ENCODE assay signal across 8 cellular contexts in the genomic region with DNA sequence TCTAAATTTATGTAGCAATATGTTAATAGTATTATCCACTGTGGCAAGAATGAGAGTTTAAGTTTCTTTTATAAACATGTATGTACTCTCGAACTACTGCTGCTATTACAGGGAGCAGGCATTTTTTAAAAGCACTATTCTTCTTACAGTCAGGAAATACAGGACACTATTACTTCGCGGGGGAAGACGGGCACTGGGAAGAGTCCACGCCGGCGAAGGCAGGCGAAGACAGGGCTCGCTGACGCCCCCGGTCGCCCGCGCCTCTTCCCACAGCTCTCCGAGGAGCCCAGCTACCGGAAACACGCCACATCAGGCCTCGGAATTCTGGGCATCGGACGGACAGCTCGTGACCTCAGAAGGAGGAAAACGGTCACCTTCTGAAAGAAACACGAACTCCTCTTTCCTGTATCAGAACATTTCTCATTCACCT.
DNase-seq lines count a peak whose midpoint lies in the region; ATAC-seq lines count a peak whose summit lies in the region.

No MANE protein-coding gene starts in this region.

- DNase-seq in Jurkat, Clone E6-1 (ENCODE audit: low read depth, low spot score), result no peak
- DNase-seq in SJSA1 (ENCODE audit: low read depth in 1 of 2, low spot score in 2 of 2) (peak in 1 of 2 experiments; percentile 82), left colon (peak; percentile 81 to 86), KG1 (lab: John Stamatoyannopoulos, UW) (no peak)

- H3K9me3 ChIP-seq in ES-I3 (ENCODE audit: control insufficient read depth, insufficient read depth, low read length) (no peaks in the 10 kb centered on the region), SJSA1 (replicated peaks) (no peaks in the 10 kb centered on the region)

- no peaks in the 10 kb centered on the region for H3K27me3 ChIP-seq in SJSA1 (replicated peaks)

- H3K4me3 ChIP-seq in Jurkat, Clone E6-1 (ENCODE audit: low read length), result peak overlapping the region; percentile 90
- H3K4me3 ChIP-seq in SJSA1, result peak overlapping the region; percentile 49

- peak overlapping the region; percentile 70 for H3K9ac ChIP-seq in ES-I3 (ENCODE audit: low read depth, low read length)

- no peaks in the 10 kb centered on the region for H3K27me3 Mint-ChIP-seq in dendritic cell treated with granulocyte-macrophage colony-stimulating factor and Interleukin-4, amounts not matched to agents 40 ng/mL and 50 ng/mL, for 4 days
- H3K27me3 Mint-ChIP-seq in stimulated activated memory B cell treated with anti-CD40 and anti-IgM and Interleukin-4, amounts not matched to agents 10 μg/mL and 1 μg/mL and 100 μg/mL, for 72 hours, result no peaks in the 10 kb centered on the region

- H3K4me1 Mint-ChIP-seq in dendritic cell treated with granulocyte-macrophage colony-stimulating factor and Interleukin-4, amounts not matched to agents 40 ng/mL and 50 ng/mL, for 4 days (ENCODE audit: low read depth), result no peaks in the 10 kb centered on the region
- H3K4me1 Mint-ChIP-seq in stimulated activated memory B cell treated with anti-CD40 and anti-IgM and Interleukin-4, amounts not matched to agents 10 μg/mL and 1 μg/mL and 100 μg/mL, for 72 hours, result peaks cover 14% of the 10 kb centered on the region

- H3K4me1 ChIP-seq in ES-I3 (ENCODE audit: insufficient read depth, low read length) (peaks cover 4% of the 10 kb centered on the region; the same call in 1 of the 2 replicates), SJSA1 (replicated peaks) (peaks cover 14% of the 10 kb centered on the region; the same call in 1 of the 2 replicates)

- H3K36me3 ChIP-seq in ES-I3 (ENCODE audit: insufficient read depth, low read length) (no peaks in the 10 kb centered on the region), SJSA1 (no peaks in the 10 kb centered on the region)

- intact Hi-C loops in dendritic cell treated with granulocyte-macrophage colony-stimulating factor and Interleukin-4, amounts not matched to agents 40 ng/mL and 50 ng/mL, for 4 days (cut with micrococcal nuclease), result loop anchor here (1.0 to 10.0 kb wide), 6 partner anchors 69 to 741 kb away; partner anchors contain the start of genes CCT4, FAM161A, TMEM17 and XPO1
- intact Hi-C loops in left colon (cut with DNase I, micrococcal nuclease), result no loop called here

- peaks cover 6% of the 10 kb centered on the region for H3K36me3 Mint-ChIP-seq in dendritic cell treated with granulocyte-macrophage colony-stimulating factor and Interleukin-4, amounts not matched to agents 40 ng/mL and 50 ng/mL, for 4 days (ENCODE audit: low read depth)
- no peaks in the 10 kb centered on the region for H3K36me3 Mint-ChIP-seq in stimulated activated memory B cell treated with anti-CD40 and anti-IgM and Interleukin-4, amounts not matched to agents 10 μg/mL and 1 μg/mL and 100 μg/mL, for 72 hours

- H3K27ac Mint-ChIP-seq in dendritic cell treated with granulocyte-macrophage colony-stimulating factor and Interleukin-4, amounts not matched to agents 40 ng/mL and 50 ng/mL, for 4 days, result peak overlapping the region; percentile 99
- peak overlapping the region; percentile 85 for H3K27ac Mint-ChIP-seq in stimulated activated memory B cell treated with anti-CD40 and anti-IgM and Interleukin-4, amounts not matched to agents 10 μg/mL and 1 μg/mL and 100 μg/mL, for 72 hours

- H3K27ac ChIP-seq in SJSA1, result peak overlapping the region; percentile 94

- H3K9me3 Mint-ChIP-seq in dendritic cell treated with granulocyte-macrophage colony-stimulating factor and Interleukin-4, amounts not matched to agents 40 ng/mL and 50 ng/mL, for 4 days, result no peaks in the 10 kb centered on the region
- H3K9me3 Mint-ChIP-seq in stimulated activated memory B cell treated with anti-CD40 and anti-IgM and Interleukin-4, amounts not matched to agents 10 μg/mL and 1 μg/mL and 100 μg/mL, for 72 hours, result peaks cover 3% of the 10 kb centered on the region

- peak overlapping the region; percentile 89 for H3K4me3 Mint-ChIP-seq in dendritic cell treated with granulocyte-macrophage colony-stimulating factor and Interleukin-4, amounts not matched to agents 40 ng/mL and 50 ng/mL, for 4 days
- peak overlapping the region; percentile 85 for H3K4me3 Mint-ChIP-seq in stimulated activated memory B cell treated with anti-CD40 and anti-IgM and Interleukin-4, amounts not matched to agents 10 μg/mL and 1 μg/mL and 100 μg/mL, for 72 hours

- ATAC-seq in GM21619 (IDR thresholded peaks at IDR 0.05; ENCODE audit: unreplicated experiment) (peak; percentile 18), left colon (peak; percentile 80)
- ATAC-seq in stimulated activated memory B cell treated with anti-CD40 and anti-IgM and Interleukin-4, amounts not matched to agents 10 μg/mL and 1 μg/mL and 100 μg/mL, for 72 hours, result peak; percentile 18

Comparison
In these comparisons a context has a peak if more than half of its experiments do, and no peak if none do; other contexts are left out.
1. ATAC-seq: peak in every context shown above with its lines; median percentile 80 in left colon; 18 in GM21619; 18 in stimulated activated memory B cell treated with anti-CD40 and anti-IgM and Interleukin-4, amounts not matched to agents 10 μg/mL and 1 μg/mL and 100 μg/mL, for 72 hours.
2. DNase-seq: peak in left colon (2 of 2); none in Jurkat, Clone E6-1 (single experiment) and KG1 (single experiment).